In genomic region chr16:84600343-84601229, GRCh38 we compare ENCODE assay signal across 1 cellular context.
TF ChIP-seq lines count a peak whose summit lies in the region.

No MANE protein-coding gene starts in this region.

TF ChIP-seq in K562, 482 proteins besides CTCF, POLR2A, EP300 and RAD21 (continued from another document and continues in another):
- TF ChIP-seq CUX1 (CRISPR knock-in tag; IDR thresholded peaks at IDR 0.05) (peak; percentile 29; the same call in 1 of the 2 replicates), TSC22D4 (tag; IDR thresholded peaks at IDR 0.05) (no peak), C11orf30 (IDR thresholded peaks at IDR 0.05; ENCODE audit: low read depth) (peak; percentile 48; the same call in 1 of the 2 replicates), JUND (IDR thresholded peaks at IDR 0.05; ENCODE audit: borderline replicate concordance, low read depth, low read length) (peak; percentile 20; the same call in 1 of the 2 replicates), JUND (tag; IDR thresholded peaks at IDR 0.05; ENCODE audit: borderline replicate concordance, low read depth, low read length) (no peak), KDM2B (CRISPR knock-in tag; IDR thresholded peaks at IDR 0.05) (no peak), CHD4 (IDR thresholded peaks at IDR 0.05; ENCODE audit: insufficient read depth, insufficient replicate concordance, low read depth, low read length, poor library complexity, severe bottlenecking) (no peak), DIDO1 (tag; IDR thresholded peaks at IDR 0.05; ENCODE audit: low read depth) (no peak), RBBP5 (IDR thresholded peaks at IDR 0.05; ENCODE audit: borderline replicate concordance, insufficient read depth, low read length, poor library complexity, severe bottlenecking) (peak; percentile 69), RAD51 (IDR thresholded peaks at IDR 0.05; ENCODE audit: borderline replicate concordance, low read depth) (no peak), L3MBTL2 (IDR thresholded peaks at IDR 0.05) (peak; percentile 36; the same call in 1 of the 2 replicates), MTA1 (IDR thresholded peaks at IDR 0.05; ENCODE audit: borderline replicate concordance) (no peak), KAT7 (CRISPR knock-in tag; IDR thresholded peaks at IDR 0.05; ENCODE audit: borderline replicate concordance) (0 out of 2 replicates have a peak, but pooled peaks have one; percentile 56), PBX2 (CRISPR knock-in tag; IDR thresholded peaks at IDR 0.05; ENCODE audit: low read depth) (no peak), PBX2 (tag; conservative IDR thresholded peaks at IDR 0.05; ENCODE audit: low read depth) (no peak), ZNF561 (CRISPR knock-in tag; conservative IDR thresholded peaks at IDR 0.05) (no peak), ZBTB11 (CRISPR knock-in tag; IDR thresholded peaks at IDR 0.05) (peak in 1 of 3 experiments; percentile 53; a peak in 1 of 6 replicates), SIRT6 (IDR thresholded peaks at IDR 0.05; ENCODE audit: low read depth, low read length) (no peak), PKNOX1 (IDR thresholded peaks at IDR 0.05) (0 out of 2 replicates have a peak, but pooled peaks have one; percentile 2), NRF1 (conservative IDR thresholded peaks at IDR 0.05 in 1 of 2, IDR thresholded peaks at IDR 0.05 in 1 of 2) (peak; percentile 31 to 43; a peak in 3 of 4 replicates), EP400 (IDR thresholded peaks at IDR 0.05) (0 out of 2 replicates have a peak, but pooled peaks have one; percentile 10), SMAD3 (CRISPR knock-in tag; conservative IDR thresholded peaks at IDR 0.05) (0 out of 2 replicates have a peak, but pooled peaks have one; percentile 12), PHF8 (IDR thresholded peaks at IDR 0.05; ENCODE audit: borderline replicate concordance, low read length) (peak; percentile 37; the same call in 1 of the 2 replicates), HMBOX1 (IDR thresholded peaks at IDR 0.05) (peak; percentile 18; the same call in 1 of the 2 replicates), FUS (optimal IDR thresholded peaks at IDR 0.05; ENCODE audit: low read depth, low read length) (no peak), AFF4 (CRISPR knock-in tag; IDR thresholded peaks at IDR 0.05) (0 out of 2 replicates have a peak, but pooled peaks have one; percentile 66), SMARCE1 (IDR thresholded peaks at IDR 0.05) (peak; percentile 31), ZNF184 (CRISPR knock-in tag; IDR thresholded peaks at IDR 0.05) (no peak), SMARCC2 (IDR thresholded peaks at IDR 0.05; ENCODE audit: low read depth) (0 out of 2 replicates have a peak, but pooled peaks have one; percentile 5), ZNF224 (CRISPR knock-in tag; IDR thresholded peaks at IDR 0.05) (no peak), NELFE (IDR thresholded peaks at IDR 0.05; ENCODE audit: insufficient read depth, insufficient read length) (no peak), PTRF (tag; IDR thresholded peaks at IDR 0.05) (no peak), ZBTB12 (CRISPR knock-in tag; IDR thresholded peaks at IDR 0.05) (no peak), GATA2 (CRISPR knock-in tag; IDR thresholded peaks at IDR 0.05) (peak; percentile 52; the same call in 1 of the 2 replicates), ID3 (CRISPR knock-in tag; IDR thresholded peaks at IDR 0.05) (no peak), ID3 (tag; IDR thresholded peaks at IDR 0.05) (0 out of 2 replicates have a peak, but pooled peaks have one; percentile 46), SMC3 (conservative IDR thresholded peaks at IDR 0.05; ENCODE audit: insufficient read depth, low read depth, low read length) (0 out of 2 replicates have a peak, but pooled peaks have one; percentile 4), SIX5 (IDR thresholded peaks at IDR 0.05; ENCODE audit: borderline replicate concordance in 1 of 2, insufficient read depth in 1 of 2, low read depth in 1 of 2, low read length in 2 of 2) (no peak), KDM5B (IDR thresholded peaks at IDR 0.05; ENCODE audit: insufficient replicate concordance, low read depth, low read length) (peak; percentile 48), ATF1 (CRISPR knock-in tag; IDR thresholded peaks at IDR 0.05) (no peak), ATF1 (tag; IDR thresholded peaks at IDR 0.05) (peak; percentile 15; the same call in 1 of the 2 replicates)
